Comparison of ENCODE assay signal across 1 cellular context in the genomic region with DNA sequence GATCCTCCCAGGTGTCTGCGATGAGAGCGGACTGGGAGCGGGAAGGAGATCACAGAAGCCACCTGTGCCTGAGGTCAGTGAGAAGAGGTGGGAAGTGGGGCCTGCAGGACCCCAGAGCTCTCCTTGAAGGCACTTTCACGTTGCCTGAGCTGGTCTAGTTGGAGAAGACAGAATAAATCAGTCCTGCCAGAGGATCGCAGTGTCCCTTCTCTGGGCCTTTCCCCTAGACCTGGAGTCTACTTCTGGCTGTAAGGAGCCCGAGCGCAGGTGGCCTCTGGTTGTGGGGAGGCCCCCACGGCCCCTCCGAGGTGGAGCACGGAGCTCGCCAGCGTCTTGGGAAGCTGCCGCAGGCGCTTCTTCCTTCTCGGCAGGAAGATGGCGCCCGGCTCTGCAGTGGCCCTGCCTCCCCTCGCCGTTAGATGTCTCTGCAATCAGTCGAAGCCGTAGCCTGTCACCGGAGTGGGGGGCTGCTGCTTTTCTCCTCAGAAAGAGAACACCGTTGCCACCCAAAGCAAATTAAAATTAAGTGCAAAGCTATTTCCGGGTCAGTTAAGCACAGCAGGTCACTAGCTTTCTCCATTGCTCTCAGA.
TF ChIP-seq lines count a peak whose summit lies in the region.

No MANE protein-coding gene starts in this region.

TF ChIP-seq in SK-N-SH, 30 proteins besides CTCF, POLR2A, EP300 and RAD21:
- TF ChIP-seq ZBTB33 (IDR thresholded peaks at IDR 0.05; ENCODE audit: borderline replicate concordance, low read depth), result no peak
